In the genomic region with DNA sequence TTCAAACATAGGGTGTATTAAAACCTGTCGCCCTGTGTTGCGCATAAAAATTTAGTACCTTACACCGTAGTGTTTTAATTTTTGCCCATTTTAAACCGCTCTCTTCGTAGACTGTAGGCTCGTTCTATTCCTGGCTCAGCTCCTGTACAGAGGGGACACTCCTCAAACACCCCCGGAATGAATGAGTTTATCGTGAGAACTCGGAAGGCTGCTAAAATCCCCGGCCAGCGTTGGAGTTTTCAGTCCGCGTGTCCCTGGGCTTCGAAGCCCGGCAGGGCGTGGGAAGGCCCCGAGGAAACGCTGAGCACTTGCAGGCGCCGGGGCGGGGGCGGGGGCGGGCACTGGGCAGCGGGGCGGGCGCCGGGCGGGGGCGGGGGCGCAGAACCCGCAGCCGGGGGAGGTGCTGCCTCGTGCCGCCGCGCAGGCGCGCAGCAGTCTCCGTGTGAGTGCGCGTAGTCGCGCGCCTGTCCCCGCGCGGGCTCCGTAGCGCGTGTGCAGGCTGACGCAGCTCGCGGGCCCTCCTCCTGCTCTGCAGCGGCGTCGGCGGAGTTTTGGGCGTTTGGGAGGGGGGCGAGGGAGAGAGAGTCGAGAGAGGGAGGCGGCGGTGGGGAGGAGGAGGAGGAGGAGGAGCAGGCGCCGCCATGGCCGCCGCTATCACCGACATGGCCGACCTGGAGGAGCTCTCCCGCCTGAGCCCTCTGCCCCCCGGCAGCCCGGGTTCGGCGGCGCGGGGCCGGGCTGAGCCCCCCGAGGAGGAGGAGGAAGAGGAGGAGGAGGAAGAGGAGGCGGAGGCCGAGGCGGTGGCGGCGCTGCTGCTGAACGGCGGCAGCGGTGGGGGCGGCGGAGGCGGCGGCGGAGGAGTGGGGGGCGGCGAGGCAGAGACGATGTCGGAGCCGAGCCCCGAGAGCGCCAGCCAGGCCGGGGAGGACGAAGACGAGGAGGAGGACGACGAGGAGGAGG, we compare ENCODE assay signal across 8 cellular contexts. TPM values are rescaled to one million over a fixed set of nuclear protein-coding genes. Genes with fewer than 3 reads are reported as not detected.
A peak's percentile ranks its signal among the peaks of the same experiment; 100 is the strongest.
DNase-seq lines count a peak whose midpoint lies in the region; ATAC-seq, FAIRE-seq and TF ChIP-seq lines count a peak whose summit lies in the region.

A gene with protein sequence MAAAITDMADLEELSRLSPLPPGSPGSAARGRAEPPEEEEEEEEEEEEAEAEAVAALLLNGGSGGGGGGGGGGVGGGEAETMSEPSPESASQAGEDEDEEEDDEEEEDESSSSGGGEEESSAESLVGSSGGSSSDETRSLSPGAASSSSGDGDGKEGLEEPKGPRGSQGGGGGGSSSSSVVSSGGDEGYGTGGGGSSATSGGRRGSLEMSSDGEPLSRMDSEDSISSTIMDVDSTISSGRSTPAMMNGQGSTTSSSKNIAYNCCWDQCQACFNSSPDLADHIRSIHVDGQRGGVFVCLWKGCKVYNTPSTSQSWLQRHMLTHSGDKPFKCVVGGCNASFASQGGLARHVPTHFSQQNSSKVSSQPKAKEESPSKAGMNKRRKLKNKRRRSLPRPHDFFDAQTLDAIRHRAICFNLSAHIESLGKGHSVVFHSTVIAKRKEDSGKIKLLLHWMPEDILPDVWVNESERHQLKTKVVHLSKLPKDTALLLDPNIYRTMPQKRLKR (plus strand): TSS at position 434 of the 960 bp plus-strand sequence. CDS start 208 bp downstream, at position 642.

- H3K9me2 ChIP-seq in PC-3 (replicated peaks; ENCODE audit: low read length), result no peaks in the 10 kb centered on the region

- H3K9ac ChIP-seq in HUES6 (ENCODE audit: low read length) (peak within 1 kb of the TSS; percentile 97), PC-3 (ENCODE audit: low read length) (peak within 1 kb of the TSS; percentile 90), mucosa of rectum (ENCODE audit: low read depth in 1 of 2, low read length in 2 of 2) (peak within 1 kb of the TSS; percentile 77 to 91)

- CTCF ChIA-PET in PC-3 (lab: Charles Lee), result no interaction called here

- H3F3A ChIP-seq in PC-3 (ENCODE audit: low read length, unreplicated experiment), result no peaks in the 10 kb centered on the region

- BruUV-seq in PC-3 (replicated peaks; lab: Mats Ljungman, UMichigan), result no TSS peak

- peaks cover 47% of the 10 kb centered on the region for H3K79me2 ChIP-seq in PC-3 (ENCODE audit: low read length)

- no peak for FAIRE-seq in D721Med (lab: Jason Lieb, UNC)

- H3K27me3 ChIP-seq in HUES6 (ENCODE audit: control insufficient read depth, insufficient read depth, low read length), result no peaks in the 10 kb centered on the region
- H3K27me3 ChIP-seq in PC-3 (ENCODE audit: low read length), result no peaks in the 10 kb centered on the region
- H3K27me3 ChIP-seq in mucosa of rectum (ENCODE audit: control insufficient read depth in 2 of 2, insufficient read depth in 2 of 2, low read length in 2 of 2), result no peaks in the 10 kb centered on the region

- H3K36me3 ChIP-seq in HUES6 (ENCODE audit: control insufficient read depth, insufficient read depth, low read length) (peaks cover 16% of the 10 kb centered on the region), PC-3 (ENCODE audit: low read depth, low read length) (no peaks in the 10 kb centered on the region), mucosa of rectum (ENCODE audit: control insufficient read depth in 2 of 2, insufficient read depth in 2 of 2, low read length in 2 of 2) (peaks cover 0 to 2% of the 10 kb centered on the region in 2 donors)

- peak within 1 kb of the TSS; percentile 92 for H3K27ac ChIP-seq in HUES6 (ENCODE audit: low read depth, low read length)
- H3K27ac ChIP-seq in PC-3 (ENCODE audit: low read length), result no peak within 1 kb of the TSS
- peak within 1 kb of the TSS; percentile 74 to 85 for H3K27ac ChIP-seq in mucosa of rectum (ENCODE audit: low read depth in 2 of 2, low read length in 2 of 2)

- no peak for TF ChIP-seq CTCF in D721Med (IDR thresholded peaks at IDR 0.05; ENCODE audit: insufficient read depth, missing control alignments)
- TF ChIP-seq CTCF in PC-3 (conservative IDR thresholded peaks at IDR 0.05; ENCODE audit: low read depth, low read length), result no peak
- no peak for TF ChIP-seq CTCF in epithelial cell of proximal tubule (conservative IDR thresholded peaks at IDR 0.05; ENCODE audit: low read depth, low read length)

- H3K9me3 ChIP-seq in HUES6 (ENCODE audit: control insufficient read depth, insufficient read depth, low read depth, low read length), result no peaks in the 10 kb centered on the region
- no peaks in the 10 kb centered on the region for H3K9me3 ChIP-seq in PC-3 (ENCODE audit: low read length)
- H3K9me3 ChIP-seq in mucosa of rectum (ENCODE audit: control insufficient read depth in 2 of 2, low read length in 2 of 2), result no peaks in the 10 kb centered on the region

- intact Hi-C loops in PC-3 (cut with micrococcal nuclease), result no loop called here

- peak within 1 kb of the TSS; percentile 84 for H2AFZ ChIP-seq in PC-3 (ENCODE audit: low read length)

- POLR2A ChIA-PET in PC-3 (lab: Charles Lee; ENCODE audit: unreplicated experiment), result no interaction called here

- H3K4me2 ChIP-seq in PC-3 (ENCODE audit: low read length), result peak within 1 kb of the TSS; percentile 87

- peak; percentile 78 for DNase-seq in D721Med (ENCODE audit: insufficient read length, low spot score)
- peak; percentile 87 for DNase-seq in PC-3
- peak; percentile 81 for DNase-seq in activated T-cell treated with anti-CD3 and anti-CD28 coated beads for 48 hours (ENCODE audit: low read depth)
- DNase-seq in epithelial cell of proximal tubule (ENCODE audit: low read depth), result peak; percentile 37
- DNase-seq in stimulated activated CD8-positive, alpha-beta memory T cell treated with anti-CD3 and anti-CD28 coated beads, Interleukin-4, amount 100 ng/mL, for 4 hours (ENCODE audit: low read depth in 2 of 2, low spot score in 1 of 2), result peak; percentile 76 to 86

- ATAC-seq in GM21447 (IDR thresholded peaks at IDR 0.05; ENCODE audit: unreplicated experiment) (peak; percentile 72), PC-3 (peak; percentile 90)

- H3K4me1 ChIP-seq in HUES6 (ENCODE audit: control insufficient read depth, insufficient read depth, low read length) (peaks cover 18% of the 10 kb centered on the region), PC-3 (ENCODE audit: insufficient read depth, low read length) (0 out of 2 replicates have a peak, but pooled peaks cover 6% of the 10 kb centered on the region), mucosa of rectum (ENCODE audit: control insufficient read depth in 2 of 2, insufficient read depth in 2 of 2, low read length in 2 of 2) (peaks cover 3 to 8% of the 10 kb centered on the region in 2 donors)

- H4K20me1 ChIP-seq in PC-3 (ENCODE audit: low read length), result peaks cover 20% of the 10 kb centered on the region

- H3K4me3 ChIP-seq in HUES6 (ENCODE audit: low read depth, low read length), result peak within 1 kb of the TSS; percentile 92
- peak within 1 kb of the TSS; percentile 96 for H3K4me3 ChIP-seq in PC-3 (ENCODE audit: low read length)
- H3K4me3 ChIP-seq in epithelial cell of proximal tubule (ENCODE audit: low read depth, low read length), result peak within 1 kb of the TSS; percentile 79
- H3K4me3 ChIP-seq in mucosa of rectum (ENCODE audit: low read length in 2 of 2), result peak within 1 kb of the TSS; percentile 95 to 96

RNA-seq across cellular contexts. Expression of the gene that starts here (rescaled TPM):
- total RNA-seq in PC-3 (2014; rRNA removed) (6.7 and 10.2 TPM in 2 replicates), epithelial cell of proximal tubule (7.5 and 8.9 TPM in 2 replicates)

Comparison
In these comparisons a context has a peak if more than half of its experiments do, and no peak if none do; other contexts are left out.
1. DNase-seq: peak in every context shown above with its lines; median percentile 87 in PC-3; 81 in activated T-cell treated with anti-CD3 and anti-CD28 coated beads for 48 hours; 81 in stimulated activated CD8-positive, alpha-beta memory T cell treated with anti-CD3 and anti-CD28 coated beads, Interleukin-4, amount 100 ng/mL, for 4 hours; 78 in D721Med; 37 in epithelial cell of proximal tubule.